Comparison of ENCODE assay signal across 27 cellular contexts in the genomic region with DNA sequence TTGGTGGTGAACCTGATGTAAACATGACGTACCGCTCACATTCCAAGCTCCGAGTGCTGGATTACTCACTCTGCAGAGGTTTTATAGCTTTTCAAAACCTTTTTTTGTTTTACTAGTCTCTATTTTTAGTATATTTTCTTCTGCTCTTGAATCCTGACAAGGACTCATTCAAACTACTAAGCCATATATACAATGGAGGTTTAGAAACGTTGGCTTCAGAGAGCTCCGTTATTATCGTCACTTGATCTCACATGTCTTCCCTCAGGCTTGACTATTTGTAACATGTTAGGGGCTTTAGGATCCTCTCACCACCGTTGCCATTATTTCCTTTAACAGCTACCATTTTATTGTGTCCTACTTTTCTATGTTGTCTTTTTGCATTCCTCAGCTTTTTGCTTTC.
"Had no signal": no experiment of that assay in that cellular context is flagged by ENCODE, and none has a peak within 500 bp of the region (broad histone marks: within the 10 kb centered on the region; RNA-seq: fewer than 3 reads in every experiment).

No MANE protein-coding gene starts in this region.

- H3K27me3 ChIP-seq: adrenal gland had no signal

- H3K4me3 ChIP-seq: adrenal gland had no signal

- H3K27ac ChIP-seq: adrenal gland had no signal

- H3K36me3 ChIP-seq: adrenal gland had no signal

- ATAC-seq: activated CD4-positive, alpha-beta T cell treated with anti-CD3 and anti-CD28 coated beads for 36 hours; activated CD4-positive, CD25-positive, alpha-beta regulatory T cell treated with anti-CD3 and anti-CD28 coated beads, Interleukin-2, amount 50 U/mL, for 24 hours; activated CD8-positive, alpha-beta T cell treated with anti-CD3 and anti-CD28 coated beads, Interleukin-2, amount 10 ng/mL, durations not matched to agents 7 days and 5 days; activated naive CD4-positive, alpha-beta T cell treated with anti-CD3 and anti-CD28 coated beads, Interleukin-2, amount 50 U/mL, for 72 hours; activated T-cell treated with anti-CD3 and anti-CD28 coated beads, Interleukin-2, amount 50 U/mL, for 4 hours; WTC11 had no signal

- DNase-seq: activated CD4-positive, alpha-beta T cell treated with anti-CD3 and anti-CD28 coated beads for 36 hours; activated CD4-positive, alpha-beta T cell treated with anti-CD3 and anti-CD28 coated beads, Interleukin-2, amount 10 ng/mL, durations not matched to agents 7 days and 5 days; activated CD4-positive, alpha-beta T cell treated with anti-CD3 and anti-CD28 coated beads, Interleukin-2, amount 50 U/mL, for 48 hours; activated CD8-positive, alpha-beta T cell treated with anti-CD3 and anti-CD28 coated beads, Interleukin-2, amount 10 ng/mL, durations not matched to agents 7 days and 5 days; activated gamma-delta T cell treated with Interleukin-2 at 50 U/mL for 16 hours; activated naive CD4-positive, alpha-beta T cell treated with anti-CD3 and anti-CD28 coated beads for 36 hours; activated T-cell treated with anti-CD3 and anti-CD28 coated beads for 4 hours; activated T-cell treated with anti-CD3 and anti-CD28 coated beads, Interleukin-2, amount 50 U/mL, for 4 hours; adrenal gland; anterior cingulate cortex; caudate nucleus; cerebellar nuclear complex; Karpas-422; KBM-7; NCI-H1105; NCI-H1417 treated with DMSO at 0.1 percent for 48 hours; NCI-H187 treated with DMSO at 0.1 percent for 48 hours; NCI-H2081; NCI-H345; NCI-H526; NCI-H748 treated with DMSO at 0.1 percent for 48 hours; OCI-M1; Right ventricle myocardium superior; SK-N-SH had no signal

- H3K9me3 ChIP-seq: adrenal gland, SK-N-SH had no signal
